In genomic region chr12:125381373-125381772, GRCh38 we compare ENCODE assay signal across 22 cellular contexts.
DNase-seq lines count a peak whose midpoint lies in the region; ATAC-seq and TF ChIP-seq lines count a peak whose summit lies in the region.
"Had no signal": no experiment of that assay in that cellular context is flagged by ENCODE, and none has a peak within 500 bp of the region (broad histone marks: within the 10 kb centered on the region; RNA-seq: fewer than 3 reads in every experiment).

No MANE protein-coding gene starts in this region.

- DNase-seq in SK-N-SH: no peak
- DNase-seq in iPS-NIHi11 (ENCODE audit: low spot score): peak; percentile 29
- no peak for DNase-seq in upper lobe of right lung
- DNase-seq: BE2C; CD4-positive, CD25-positive, alpha-beta regulatory T cell; COR-L47; GDM1; Kasumi-1; MM.1S; NCI-H1092; NCI-H1436 treated with DMSO at 0.1 percent for 48 hours; NCI-H2029; NCI-H2171; NCI-H526; SHP77; T-helper 1 cell had no signal

- no peak for TF ChIP-seq EP300 in SK-N-SH (IDR thresholded peaks at IDR 0.05; ENCODE audit: borderline replicate concordance in 1 of 2, low read depth in 1 of 2, low read length in 1 of 2)

- no peaks in the 10 kb centered on the region for H4K20me1 ChIP-seq in SK-N-SH (ENCODE audit: insufficient read depth)

- POLR2A ChIA-PET in SK-N-SH (lab: Yijun Ruan, JAX): no interaction called here

- no peaks in the 10 kb centered on the region for H3K9me2 ChIP-seq in SK-N-SH

- H3K36me3 ChIP-seq in SK-N-SH (replicated peaks in 1 of 2; ENCODE audit: control insufficient read depth in 1 of 2, insufficient read depth in 2 of 2, low read length in 1 of 2): no peaks in the 10 kb centered on the region
- no peaks in the 10 kb centered on the region for H3K36me3 ChIP-seq in upper lobe of right lung
- H3K36me3 ChIP-seq: BE2C had no signal

- H3K27ac ChIP-seq in SK-N-SH (ENCODE audit: low read depth in 2 of 2, low read length in 1 of 2) (no peak overlapping the region), upper lobe of right lung (no peak overlapping the region)
- H3K27ac ChIP-seq: 22Rv1 had no signal

- no peak overlapping the region for H3K9ac ChIP-seq in SK-N-SH

- intact Hi-C loops in upper lobe of right lung (cut with DNase I): no loop called here

- H3F3A ChIP-seq in SK-N-SH (replicated peaks; ENCODE audit: insufficient read depth): no peaks in the 10 kb centered on the region

- ATAC-seq in SK-N-SH treated with all-trans-retinoic acid at 6 μM for 48 hours (no peak), GM19397 (IDR thresholded peaks at IDR 0.05; ENCODE audit: unreplicated experiment) (no peak), HG02759 (IDR thresholded peaks at IDR 0.05; ENCODE audit: unreplicated experiment) (no peak), upper lobe of right lung (no peak), GM21619 (IDR thresholded peaks at IDR 0.05; ENCODE audit: unreplicated experiment) (no peak)

- TF ChIP-seq RAD21 in SK-N-SH (IDR thresholded peaks at IDR 0.05; ENCODE audit: low read length): no peak

- H3K4me3 ChIP-seq in SK-N-SH (ENCODE audit: low read depth in 2 of 2, low read length in 1 of 2): no peak overlapping the region
- H3K4me3 ChIP-seq in upper lobe of right lung: no peak overlapping the region

- 29% methylated on average over 4 of the region's 4 CpGs for WGBS in SK-N-SH (ENCODE audit: low lambda C conversion rate)

- TF ChIP-seq CTCF in SK-N-SH (IDR thresholded peaks at IDR 0.05) (no peak), upper lobe of right lung (IDR thresholded peaks at IDR 0.05) (no peak)

- CTCF ChIA-PET in SK-N-SH (lab: Yijun Ruan, JAX): interaction anchor here (0.6 to 2.3 kb wide), 3 partner anchors 50 to 198 kb away, joined by 3 to 8 read pairs (median 4); no protein-coding TSS in a partner anchor

- no peaks in the 10 kb centered on the region for H3K27me3 ChIP-seq in SK-N-SH (ENCODE audit: insufficient read depth)
- peaks cover 8% of the 10 kb centered on the region for H3K27me3 ChIP-seq in upper lobe of right lung
- H3K27me3 ChIP-seq: BE2C had no signal

- H3K9me3 ChIP-seq in SK-N-SH (no peaks in the 10 kb centered on the region), upper lobe of right lung (no peaks in the 10 kb centered on the region)
- H3K9me3 ChIP-seq: BE2C had no signal

- no peak overlapping the region for H3K4me2 ChIP-seq in SK-N-SH

- no peaks in the 10 kb centered on the region for H3K4me1 ChIP-seq in SK-N-SH (ENCODE audit: control insufficient read depth in 1 of 2, insufficient read depth in 2 of 2, low read depth in 1 of 2, low read length in 1 of 2)
- H3K4me1 ChIP-seq in upper lobe of right lung: no peaks in the 10 kb centered on the region
- H3K4me1 ChIP-seq: BE2C had no signal

- H2AFZ ChIP-seq in SK-N-SH (ENCODE audit: low read depth): no peak overlapping the region

- no peaks in the 10 kb centered on the region for H3K79me2 ChIP-seq in SK-N-SH (ENCODE audit: insufficient read depth)

TF ChIP-seq in SK-N-SH, 30 proteins besides CTCF, POLR2A, EP300 and RAD21:
- TF ChIP-seq REST (IDR thresholded peaks at IDR 0.05; ENCODE audit: low read depth, low read length) (peak; percentile 59; the same call in 1 of the 2 replicates), NRF1 (IDR thresholded peaks at IDR 0.05; ENCODE audit: low read depth, low read length) (no peak)

TF ChIP-seq in SK-N-SH treated with all-trans-retinoic acid at 6 μM for 48 hours, 23 proteins besides CTCF, POLR2A, EP300 and RAD21 (continues in another document):
- TF ChIP-seq RARB (CRISPR knock-in tag; IDR thresholded peaks at IDR 0.05) (no peak), PPARA (CRISPR knock-in tag; IDR thresholded peaks at IDR 0.05; ENCODE audit: borderline replicate concordance) (no peak), ZC3H10 (CRISPR knock-in tag; IDR thresholded peaks at IDR 0.05) (no peak), CSDC2 (CRISPR knock-in tag; IDR thresholded peaks at IDR 0.05) (no peak), TCF4 (CRISPR knock-in tag; IDR thresholded peaks at IDR 0.05; ENCODE audit: borderline replicate concordance) (no peak), POU6F1 (CRISPR knock-in tag; IDR thresholded peaks at IDR 0.05; ENCODE audit: borderline replicate concordance, low read depth) (no peak), TOX (CRISPR knock-in tag; IDR thresholded peaks at IDR 0.05; ENCODE audit: borderline replicate concordance) (no peak), OSR1 (CRISPR knock-in tag; IDR thresholded peaks at IDR 0.05) (no peak), ISL1 (CRISPR knock-in tag; IDR thresholded peaks at IDR 0.05) (no peak), ESRRG (CRISPR knock-in tag; IDR thresholded peaks at IDR 0.05) (no peak), ZFP30 (CRISPR knock-in tag; IDR thresholded peaks at IDR 0.05) (no peak), CSRNP3 (CRISPR knock-in tag; IDR thresholded peaks at IDR 0.05) (no peak)

TF ChIP-seq in PFSK-1, 5 proteins besides CTCF, POLR2A, EP300 and RAD21:
- peak; percentile 59 to 89; a peak in 3 of 4 replicates for TF ChIP-seq REST (IDR thresholded peaks at IDR 0.05; ENCODE audit: insufficient read depth in 1 of 2, low read depth in 2 of 2, low read length in 2 of 2)
- TF ChIP-seq POLR2AphosphoS5 (IDR thresholded peaks at IDR 0.05; ENCODE audit: low read depth, low read length): no peak
